11 cellular contexts compared by ENCODE assay signal in the genomic region with DNA sequence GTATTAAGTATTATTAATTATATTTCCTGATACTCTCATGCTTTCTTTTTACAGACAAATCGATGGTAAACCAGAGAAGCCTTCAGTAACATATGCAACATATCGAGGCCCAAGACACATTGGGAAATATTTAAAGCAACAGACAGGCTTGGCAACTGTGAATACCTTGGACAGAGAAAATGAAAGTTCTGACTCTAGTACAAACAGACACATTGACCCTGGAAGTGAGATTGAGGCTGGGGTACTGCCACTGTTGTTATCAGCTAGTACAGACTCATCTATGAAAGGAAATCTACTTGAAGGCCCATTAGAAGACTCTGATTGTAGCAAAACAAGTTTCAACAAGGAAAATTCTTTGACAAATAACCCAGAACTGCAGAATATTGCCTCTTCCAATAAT. TPM values are rescaled to one million over a fixed set of nuclear protein-coding genes. Genes with fewer than 3 reads are reported as not detected.
A peak's percentile ranks its signal among the peaks of the same experiment; 100 is the strongest.
DNase-seq lines count a peak whose midpoint lies in the region; ATAC-seq and TF ChIP-seq lines count a peak whose summit lies in the region.
"Had no signal": no experiment of that assay in that cellular context is flagged by ENCODE, and none has a peak within 500 bp of the region (broad histone marks: within the 10 kb centered on the region; RNA-seq: fewer than 3 reads in every experiment).

No MANE protein-coding gene starts in this region.

- CTCF ChIA-PET in AG04450 (lab: Charles Lee) (interaction anchor here (1.0 to 1.5 kb wide), 3 partner anchors 78 to 151 kb away, joined by 3 to 5 read pairs (median 5); no protein-coding TSS in a partner anchor), PC-3 (lab: Charles Lee) (no interaction called here)
- CTCF ChIA-PET in naive thymus-derived CD4-positive, alpha-beta T cell (lab: Charles Lee), result no interaction called here

- no peaks in the 10 kb centered on the region for H3K9me3 ChIP-seq in AG04450 (ENCODE audit: control insufficient read depth, insufficient read depth, low read length)
- no peaks in the 10 kb centered on the region for H3K9me3 ChIP-seq in PC-3 (ENCODE audit: low read length)
- no peaks in the 10 kb centered on the region for H3K9me3 ChIP-seq in naive thymus-derived CD4-positive, alpha-beta T cell (ENCODE audit: control insufficient read depth in 2 of 3, low read length in 3 of 3)

- no TSS peak for BruUV-seq in PC-3 (replicated peaks; lab: Mats Ljungman, UMichigan)

- no peaks in the 10 kb centered on the region for H4K20me1 ChIP-seq in PC-3 (ENCODE audit: low read length)

- H3K27ac Mint-ChIP-seq in central memory CD8-positive, alpha-beta T cell (ENCODE audit: low read depth), result peak overlapping the region; percentile 81
- peak overlapping the region in 5 of 9 donors; percentile 55 to 90 (median 74) for H3K27ac Mint-ChIP-seq in naive thymus-derived CD4-positive, alpha-beta T cell

- peaks cover 9% of the 10 kb centered on the region for H3K4me1 Mint-ChIP-seq in central memory CD8-positive, alpha-beta T cell
- H3K4me1 Mint-ChIP-seq in naive thymus-derived CD4-positive, alpha-beta T cell, result peaks cover 0 to 22% (median 15%) of the 10 kb centered on the region in 7 donors

- ATAC-seq in PC-3, result peak; percentile 30
- no peak for ATAC-seq in central memory CD8-positive, alpha-beta T cell (replicated peaks; ENCODE audit: extremely low read depth, poor library complexity, severe bottlenecking)
- ATAC-seq in naive thymus-derived CD4-positive, alpha-beta T cell, result no peak
- no peak for ATAC-seq in HG03025 (IDR thresholded peaks at IDR 0.05; ENCODE audit: low FRiP score, unreplicated experiment)
- ATAC-seq: HCT116 had no signal

- H3K4me3 ChIP-seq in AG04450 (ENCODE audit: low read depth, low read length) (peak overlapping the region; percentile 29), PC-3 (ENCODE audit: low read length) (peak overlapping the region; percentile 45; the same call in 1 of the 2 replicates), lower leg skin (ENCODE audit: low read depth, poor library complexity, severe bottlenecking) (no peak overlapping the region)
- H3K4me3 ChIP-seq in naive thymus-derived CD4-positive, alpha-beta T cell (ENCODE audit: low read length), result no peak overlapping the region
- H3K4me3 ChIP-seq: coronary artery had no signal

- peaks cover 25% of the 10 kb centered on the region for H3K4me1 ChIP-seq in PC-3 (ENCODE audit: insufficient read depth, low read length)
- H3K4me1 ChIP-seq in naive thymus-derived CD4-positive, alpha-beta T cell (ENCODE audit: control insufficient read depth in 2 of 2, insufficient read depth in 2 of 2, low read length in 2 of 2), result peaks cover 0 to 6% of the 10 kb centered on the region in 2 donors

- H3K27me3 ChIP-seq in AG04450 (ENCODE audit: control insufficient read depth, insufficient read depth, low read length), result no peaks in the 10 kb centered on the region
- H3K27me3 ChIP-seq in PC-3 (ENCODE audit: low read length), result no peaks in the 10 kb centered on the region
- no peaks in the 10 kb centered on the region for H3K27me3 ChIP-seq in naive thymus-derived CD4-positive, alpha-beta T cell (ENCODE audit: control insufficient read depth in 2 of 2, insufficient read depth in 2 of 2, low read length in 2 of 2)

- peak overlapping the region; percentile 28 for H3K4me3 Mint-ChIP-seq in central memory CD8-positive, alpha-beta T cell
- peak overlapping the region in 7 of 10 donors; percentile 13 to 73 (median 58) for H3K4me3 Mint-ChIP-seq in naive thymus-derived CD4-positive, alpha-beta T cell

- H3K27me3 Mint-ChIP-seq in central memory CD8-positive, alpha-beta T cell, result peaks cover 15% of the 10 kb centered on the region
- H3K27me3 Mint-ChIP-seq in naive thymus-derived CD4-positive, alpha-beta T cell, result no peaks in the 10 kb centered on the region

- peak overlapping the region; percentile 83 for H3K4me2 ChIP-seq in PC-3 (ENCODE audit: low read length)

- peaks cover 11% of the 10 kb centered on the region for H3F3A ChIP-seq in PC-3 (ENCODE audit: low read length, unreplicated experiment)

- no peak for TF ChIP-seq POLR2A in lower leg skin (IDR thresholded peaks at IDR 0.05)

- POLR2A ChIA-PET in AG04450 (lab: Yijun Ruan, JAX), result interaction anchor here (2.3 kb wide), 1 partner anchor 50 kb away, joined by 8 read pairs; the partner anchor contains the start of gene CRYBG3
- POLR2A ChIA-PET in PC-3 (lab: Charles Lee; ENCODE audit: unreplicated experiment), result no interaction called here
- POLR2A ChIA-PET in naive thymus-derived CD4-positive, alpha-beta T cell (lab: Charles Lee), result no interaction called here

- WGBS in lower leg skin, 2 donors, result 25 to 28% methylated on average over 2 of the region's 2 CpGs

- 0 out of 2 replicates have a peak overlapping the region, but pooled peaks have one; percentile 11 for H2AFZ ChIP-seq in PC-3 (ENCODE audit: low read length)

- peak overlapping the region; percentile 33 for H3K9ac ChIP-seq in PC-3 (ENCODE audit: low read length)

- H3K36me3 Mint-ChIP-seq in central memory CD8-positive, alpha-beta T cell (ENCODE audit: insufficient read depth), result peaks cover 2% of the 10 kb centered on the region
- peaks cover 0 to 36% (median 0%) of the 10 kb centered on the region in 5 donors for H3K36me3 Mint-ChIP-seq in naive thymus-derived CD4-positive, alpha-beta T cell

- no peaks in the 10 kb centered on the region for H3K79me2 ChIP-seq in PC-3 (ENCODE audit: low read length)

- H3K36me3 ChIP-seq in PC-3 (ENCODE audit: low read depth, low read length), result no peaks in the 10 kb centered on the region
- no peaks in the 10 kb centered on the region for H3K36me3 ChIP-seq in naive thymus-derived CD4-positive, alpha-beta T cell (ENCODE audit: control insufficient read depth in 2 of 3, insufficient read depth in 3 of 3, low read length in 3 of 3)

- H3K9me2 ChIP-seq in PC-3 (replicated peaks; ENCODE audit: low read length), result no peaks in the 10 kb centered on the region

- H3K9me3 Mint-ChIP-seq in central memory CD8-positive, alpha-beta T cell, result no peaks in the 10 kb centered on the region
- H3K9me3 Mint-ChIP-seq in naive thymus-derived CD4-positive, alpha-beta T cell, result peaks cover 0 to 5% (median 0%) of the 10 kb centered on the region in 11 donors

- no peak for DNase-seq in AG04450 (ENCODE audit: low read depth, low spot score)
- DNase-seq in PC-3, result no peak
- no peak for DNase-seq in central memory CD8-positive, alpha-beta T cell (ENCODE audit: low spot score in 2 of 2)
- no peak for DNase-seq in naive thymus-derived CD4-positive, alpha-beta T cell
- DNase-seq in lower leg skin (ENCODE audit: low spot score in 2 of 2), result no peak
- DNase-seq in EL, result no peak
- DNase-seq in middle frontal gyrus (ENCODE audit: extremely low spot score, low spot score), result no peak
- DNase-seq: NCI-H526 had no signal

- TF ChIP-seq CTCF in AG04450 (IDR thresholded peaks at IDR 0.05; ENCODE audit: low read depth, low read length) (no peak), PC-3 (conservative IDR thresholded peaks at IDR 0.05; ENCODE audit: low read depth, low read length) (no peak), lower leg skin (IDR thresholded peaks at IDR 0.05) (no peak)

- intact Hi-C loops in PC-3 (cut with micrococcal nuclease), result loop anchor here (1.0 kb wide), 3 partner anchors 8 to 49 kb away; partner anchors contain the start of gene CRYBG3
- intact Hi-C loops in naive thymus-derived CD4-positive, alpha-beta T cell (cut with micrococcal nuclease), result loop anchor here (2.0 kb wide), 2 partner anchors 13 to 49 kb away; partner anchors contain the start of gene CRYBG3 (in 1 of the 2)
- intact Hi-C loops in lower leg skin (cut with DNase I; ENCODE audit: low total_unique reads), result no loop called here

- peak overlapping the region; percentile 74 for H3K27ac ChIP-seq in AG04450 (ENCODE audit: low read depth, low read length)
- peak overlapping the region; percentile 87 for H3K27ac ChIP-seq in PC-3 (ENCODE audit: low read length)
- no peak overlapping the region for H3K27ac ChIP-seq in naive thymus-derived CD4-positive, alpha-beta T cell (ENCODE audit: low read depth, low read length)

RNA-seq across cellular contexts. Expression of gene CRYBG3, which starts 50.0 kb away (rescaled TPM):
- polyA plus RNA-seq in AG04450 (2011; rRNA removed), result 7.4 and 9.9 TPM in 2 replicates
- polyA minus RNA-seq in AG04450 (2011; rRNA and poly(A)+ RNA removed), result 11.8 and 20.9 TPM in 2 replicates
- total RNA-seq in PC-3 (2014; rRNA removed) (11.4 and 12.2 TPM in 2 replicates), lower leg skin (10 to 100 TPM; 27.9 to 35.4 (median 31.9) TPM)
- 10 to 100 TPM in 1 of 5 experiments, 1 to 10 TPM in 4; 1.8 to 11.2 (median 5.1) TPM for total RNA-seq in naive thymus-derived CD4-positive, alpha-beta T cell
- polyA plus RNA-seq in naive thymus-derived CD4-positive, alpha-beta T cell, result under 1 TPM; 0.86 to 0.92 TPM

Comparison
In these comparisons a context has a peak if more than half of its experiments do, and no peak if none do; other contexts are left out.
1. H3K4me3 ChIP-seq: peak in AG04450 (single experiment) and PC-3 (single experiment); none in naive thymus-derived CD4-positive, alpha-beta T cell (single experiment) and lower leg skin (single experiment).